ENCODE assay signal across 12 cellular contexts in genomic region chr17:78113804-78114785, GRCh38. TPM values are rescaled to one million over a fixed set of nuclear protein-coding genes. Genes with fewer than 3 reads are reported as not detected.
DNase-seq lines count a peak whose midpoint lies in the region; ATAC-seq, FAIRE-seq and TF ChIP-seq lines count a peak whose summit lies in the region.
"Had no signal": no experiment of that assay in that cellular context is flagged by ENCODE, and none has a peak within 500 bp of the region (broad histone marks: within the 10 kb centered on the region; RNA-seq: fewer than 3 reads in every experiment).

No MANE protein-coding gene starts in this region.

- H3K36me3 ChIP-seq in HepG2 (replicated peaks in 1 of 2; ENCODE audit: control insufficient read depth in 1 of 2, insufficient read depth in 2 of 2, low read length in 2 of 2) = peaks cover 15 to 43% of the 10 kb centered on the region in 2 experiments
- peaks cover 0 to 3% (median 0%) of the 10 kb centered on the region in 4 donors for H3K36me3 ChIP-seq in right lobe of liver
- H3K36me3 ChIP-seq in breast epithelium = no peaks in the 10 kb centered on the region

- TF ChIP-seq CTCF in HepG2 (CRISPR knock-in tag; IDR thresholded peaks at IDR 0.05) (no peak), right lobe of liver (IDR thresholded peaks at IDR 0.05) (no peak), breast epithelium (IDR thresholded peaks at IDR 0.05) (no peak)

- H3K9me3 ChIP-seq in HepG2 (ENCODE audit: low read length) (no peaks in the 10 kb centered on the region), right lobe of liver (no peaks in the 10 kb centered on the region), breast epithelium (no peaks in the 10 kb centered on the region)

- no peaks in the 10 kb centered on the region for H3K79me2 ChIP-seq in HepG2 (ENCODE audit: insufficient read depth, low read length)

- TF ChIP-seq EP300 in HepG2 (IDR thresholded peaks at IDR 0.05; ENCODE audit: low read depth in 2 of 2, low read length in 2 of 2) (no peak), HepG2 (CRISPR knock-in tag; IDR thresholded peaks at IDR 0.05; ENCODE audit: borderline replicate concordance) (no peak)

- H3K27me3 ChIP-seq in HepG2 (ENCODE audit: control insufficient read depth in 1 of 2, insufficient read depth in 2 of 2, low read length in 2 of 2) (no peaks in the 10 kb centered on the region), right lobe of liver (no peaks in the 10 kb centered on the region), breast epithelium (no peaks in the 10 kb centered on the region)

- H3K9me3 Mint-ChIP-seq in activated CD8-positive, alpha-beta T cell treated with anti-CD3 and anti-CD28 coated beads, Interleukin-2, amount 10 ng/mL, durations not matched to agents 7 days and 5 days (ENCODE audit: insufficient read depth) = no peaks in the 10 kb centered on the region

- no peak for FAIRE-seq in HepG2 (lab: Jason Lieb, UNC)

- H3K4me2 ChIP-seq in HepG2 (ENCODE audit: low read depth, low read length) = no peak overlapping the region

- H4K20me1 ChIP-seq in HepG2 (ENCODE audit: insufficient read depth, low read length) = peaks cover 14% of the 10 kb centered on the region; the same call in 1 of the 2 replicates

- intact Hi-C loops in HepG2 (cut with micrococcal nuclease; ENCODE audit: unreplicated experiment) = loop anchor here (5.0 kb wide), 1 partner anchor 73 kb away; the partner anchor contains the start of genes AFMID and TK1
- intact Hi-C loops in right lobe of liver (cut with DNase I) = loop anchor here (5.0 to 10.0 kb wide), 3 partner anchors 53 to 131 kb away; partner anchors contain the start of gene SYNGR2 (in 1 of the 2)
- intact Hi-C loops in left ventricle myocardium superior (cut with micrococcal nuclease) = no loop called here
- intact Hi-C loops in breast epithelium (cut with DNase I; ENCODE audit: low total_unique reads) = loop anchor here (5.0 to 10.0 kb wide), 2 partner anchors 61 to 138 kb away; no protein-coding TSS in a partner anchor

- H3K4me3 ChIP-seq in HepG2 (replicated peaks in 1 of 3; ENCODE audit: insufficient read depth in 1 of 3, low read depth in 2 of 3, low read length in 3 of 3) (no peak overlapping the region), right lobe of liver (no peak overlapping the region), breast epithelium (no peak overlapping the region)

- no peak overlapping the region for H3K9ac ChIP-seq in HepG2 (ENCODE audit: insufficient read depth, low read depth, low read length)

- H3K27ac Mint-ChIP-seq in activated CD8-positive, alpha-beta T cell treated with anti-CD3 and anti-CD28 coated beads, Interleukin-2, amount 10 ng/mL, durations not matched to agents 7 days and 5 days = peak overlapping the region; percentile 82

- 96% methylated on average over 23 of the region's 25 CpGs for WGBS in HepG2 (ENCODE audit: low lambda C conversion rate)
- 76% methylated on average over 12 of the region's 25 CpGs for WGBS in right lobe of liver (ENCODE audit: insufficient coverage, low coverage, low lambda C conversion rate, missing lambda C conversion rate)

- no peak overlapping the region for H3K27ac ChIP-seq in HepG2 (ENCODE audit: extremely low read length, insufficient read depth, low read length)
- H3K27ac ChIP-seq in right lobe of liver = no peak overlapping the region
- no peak overlapping the region for H3K27ac ChIP-seq in breast epithelium

- peaks cover 43% of the 10 kb centered on the region for H3K4me1 Mint-ChIP-seq in activated CD8-positive, alpha-beta T cell treated with anti-CD3 and anti-CD28 coated beads, Interleukin-2, amount 10 ng/mL, durations not matched to agents 7 days and 5 days (ENCODE audit: low read depth)

- CTCF ChIA-PET in HepG2 (lab: Yijun Ruan, JAX; ENCODE audit: low intra/inter-chr PET ratio, low total read pairs) = interaction anchor here (1.1 to 2.5 kb wide), 5 partner anchors 23 to 138 kb away, joined by 3 to 18 read pairs (median 4); no protein-coding TSS in a partner anchor
- CTCF ChIA-PET in activated CD8-positive, alpha-beta T cell treated with anti-CD3 and anti-CD28 coated beads, Interleukin-2, amount 10 ng/mL, durations not matched to agents 7 days and 5 days (lab: Charles Lee) = interaction anchor here (0.6 to 6.3 kb wide), 11 partner anchors 11 to 137 kb away, joined by 3 to 63 read pairs (median 7); partner anchors contain the start of gene TMC8

- DNase-seq in HepG2 (ENCODE audit: low spot score) = no peak
- no peak for DNase-seq in right lobe of liver
- peak; percentile 63 for DNase-seq in activated CD8-positive, alpha-beta T cell treated with anti-CD3 and anti-CD28 coated beads, Interleukin-2, amount 10 ng/mL, durations not matched to agents 7 days and 5 days
- peak; percentile 31 for DNase-seq in left ventricle myocardium superior
- no peak for DNase-seq in NCI-H1436 (lab: John Stamatoyannopoulos, UW)
- no peak for DNase-seq in DMS53 treated with DMSO at 0.1 percent for 48 hours (lab: John Stamatoyannopoulos, UW; ENCODE audit: unreplicated experiment)
- DNase-seq in breast epithelium (ENCODE audit: low spot score in 2 of 2) = no peak
- DNase-seq: activated CD8-positive, alpha-beta memory T cell treated with anti-CD3 and anti-CD28 coated beads, Interleukin-2, amount 50 U/mL, for 48 hours; MM.1S had no signal

- no TSS peak for BruUV-seq in HepG2 (replicated peaks; lab: Mats Ljungman, UMichigan)

- POLR2A ChIA-PET in HepG2 (lab: Yijun Ruan, JAX) = interaction anchor here (1.3 kb wide), 1 partner anchor 26 kb away, joined by 3 read pairs; no protein-coding TSS in a partner anchor
- POLR2A ChIA-PET in activated CD8-positive, alpha-beta T cell treated with anti-CD3 and anti-CD28 coated beads, Interleukin-2, amount 10 ng/mL, durations not matched to agents 7 days and 5 days (lab: Charles Lee) = interaction anchor here (0.6 to 4.6 kb wide), 9 partner anchors 8 to 70 kb away, joined by 3 to 36 read pairs (median 6); partner anchors contain the start of gene TMC8

- no peak for TF ChIP-seq RAD21 in HepG2 (CRISPR knock-in tag; IDR thresholded peaks at IDR 0.05)

- no peak for TF ChIP-seq POLR2A in HepG2 (IDR thresholded peaks at IDR 0.05; ENCODE audit: insufficient read depth in 1 of 2, low read depth in 2 of 2, low read length in 2 of 2)
- TF ChIP-seq POLR2A in right lobe of liver (IDR thresholded peaks at IDR 0.05) = no peak
- TF ChIP-seq POLR2A in breast epithelium (IDR thresholded peaks at IDR 0.05) = no peak

- in situ Hi-C loops in HepG2 (cut with HindIII; ENCODE audit: extremely low pct_ligation_motif_present, low pct_unique_long_range_greater_than_20kb) = loop anchor here (5.0 kb wide), 1 partner anchor 73 kb away; the partner anchor contains the start of genes AFMID and TK1

- H2AFZ ChIP-seq in HepG2 (ENCODE audit: low read length) = no peak overlapping the region

- H3K4me3 Mint-ChIP-seq in activated CD8-positive, alpha-beta T cell treated with anti-CD3 and anti-CD28 coated beads, Interleukin-2, amount 10 ng/mL, durations not matched to agents 7 days and 5 days = peak overlapping the region; percentile 10

- peaks cover 65% of the 10 kb centered on the region for H3K36me3 Mint-ChIP-seq in activated CD8-positive, alpha-beta T cell treated with anti-CD3 and anti-CD28 coated beads, Interleukin-2, amount 10 ng/mL, durations not matched to agents 7 days and 5 days (ENCODE audit: low read depth)

- H3K4me1 ChIP-seq in HepG2 (ENCODE audit: insufficient read depth, low read length) = peaks cover 22% of the 10 kb centered on the region
- no peaks in the 10 kb centered on the region for H3K4me1 ChIP-seq in right lobe of liver
- H3K4me1 ChIP-seq in breast epithelium = no peaks in the 10 kb centered on the region

- ATAC-seq in HepG2 (no peak), right lobe of liver (no peak), left ventricle myocardium superior (no peak), HG03342 (IDR thresholded peaks at IDR 0.05; ENCODE audit: unreplicated experiment) (no peak)
- ATAC-seq in activated CD8-positive, alpha-beta T cell treated with anti-CD3 and anti-CD28 coated beads, Interleukin-2, amount 10 ng/mL, durations not matched to agents 7 days and 5 days = peak; percentile 62

- no peaks in the 10 kb centered on the region for H3K27me3 Mint-ChIP-seq in activated CD8-positive, alpha-beta T cell treated with anti-CD3 and anti-CD28 coated beads, Interleukin-2, amount 10 ng/mL, durations not matched to agents 7 days and 5 days (ENCODE audit: low read depth)

RNA-seq across cellular contexts. Expression of gene TMC6, which starts 14.5 kb away (rescaled TPM):
- 20.4 and 48.4 TPM in 2 replicates for total RNA-seq in HepG2 (2016; rRNA removed; fragmentation: Illumina TruSeq; extraction: Trizol)
- 21.4 and 23.6 TPM in 2 replicates for total RNA-seq in HepG2 (2016; cell fraction: cytosol; rRNA removed; fragmentation: Illumina TruSeq; extraction: Trizol; ENCODE audit: low read depth)
- 19.7 and 47.9 TPM in 2 replicates for total RNA-seq in HepG2 (2016; cell fraction: insoluble cytoplasmic fraction; rRNA removed; fragmentation: Illumina TruSeq; extraction: Trizol)
- 29.0 and 34.4 TPM in 2 replicates for total RNA-seq in HepG2 (2016; cell fraction: membrane; rRNA removed; fragmentation: Illumina TruSeq; extraction: Trizol)
- 47.2 and 55.0 TPM in 2 replicates for total RNA-seq in HepG2 (2016; cell fraction: nucleus; rRNA removed; fragmentation: Illumina TruSeq; extraction: Trizol)
- polyA plus RNA-seq in HepG2 (2011; rRNA removed) = 99.1 and 118 TPM in 2 replicates
- polyA plus RNA-seq in HepG2 (2011; cell fraction: cytosol; rRNA removed) = 42.4 and 70.8 TPM in 2 replicates
- 648 and 982 TPM in 2 replicates for polyA plus RNA-seq in HepG2 (2011; cell fraction: nucleus; rRNA removed)
- polyA plus RNA-seq in HepG2 (2012) = 45.7 and 50.3 TPM in 2 replicates
- polyA plus RNA-seq in HepG2 (2016; cell fraction: cytosol; fragmentation: Illumina TruSeq; extraction: Trizol; ENCODE audit: low read depth) = 8.9 and 10.6 TPM in 2 replicates
- 16.1 and 17.9 TPM in 2 replicates for polyA plus RNA-seq in HepG2 (2016; cell fraction: insoluble cytoplasmic fraction; fragmentation: Illumina TruSeq; extraction: Trizol; ENCODE audit: low read depth)
- 18.2 and 19.0 TPM in 2 replicates for polyA plus RNA-seq in HepG2 (2016; cell fraction: membrane; fragmentation: Illumina TruSeq; extraction: Trizol; ENCODE audit: low read depth)
- 126 and 147 TPM in 2 replicates for polyA plus RNA-seq in HepG2 (2016; cell fraction: nucleus; fragmentation: Illumina TruSeq; extraction: Trizol; ENCODE audit: insufficient read depth, low read depth)
- polyA minus RNA-seq in HepG2 (2011; rRNA and poly(A)+ RNA removed; ENCODE audit: low replicate concordance) = 23.3 and 152 TPM in 2 replicates
- 48.9 and 63.1 TPM in 2 replicates for polyA minus RNA-seq in HepG2 (2011; cell fraction: cytosol; rRNA and poly(A)+ RNA removed)
- 92.6 and 109 TPM in 2 replicates for polyA minus RNA-seq in HepG2 (2011; cell fraction: nucleus; rRNA and poly(A)+ RNA removed)
- total RNA-seq in right lobe of liver = 10 to 100 TPM; 10.9 to 24.7 (median 15.7) TPM
- 100 to 1,000 TPM; 407 to 476 TPM for total RNA-seq in activated CD8-positive, alpha-beta T cell treated with anti-CD3 and anti-CD28 coated beads, Interleukin-2, amount 10 ng/mL, durations not matched to agents 7 days and 5 days
- total RNA-seq in left ventricle myocardium superior = 69.2 TPM
- total RNA-seq in breast epithelium = 10 to 100 TPM; 18.6 to 45.9 (median 28.4) TPM
- total RNA-seq: RPMI7951 had no signal

RNA-seq across cellular contexts. Expression of gene TMC8, which starts 16.5 kb away (rescaled TPM):
- total RNA-seq in HepG2 (2016; rRNA removed; fragmentation: Illumina TruSeq; extraction: Trizol) (0.08 and 0.53 TPM in 2 replicates), right lobe of liver (1 to 10 TPM; 2.4 to 7.2 (median 4.8) TPM), left ventricle myocardium superior (1.5 TPM), breast epithelium (1 to 10 TPM; 4.2 to 9.9 (median 8.8) TPM)
- total RNA-seq in HepG2 (2016; cell fraction: cytosol; rRNA removed; fragmentation: Illumina TruSeq; extraction: Trizol; ENCODE audit: low read depth) = 0.09 and 0.61 TPM in 2 replicates
- 0.04 and 0.65 TPM in 2 replicates for total RNA-seq in HepG2 (2016; cell fraction: insoluble cytoplasmic fraction; rRNA removed; fragmentation: Illumina TruSeq; extraction: Trizol)
- total RNA-seq in HepG2 (2016; cell fraction: membrane; rRNA removed; fragmentation: Illumina TruSeq; extraction: Trizol) = 0.83 TPM in 2 replicates
- total RNA-seq in HepG2 (2016; cell fraction: nucleus; rRNA removed; fragmentation: Illumina TruSeq; extraction: Trizol) = 0.85 and 1.9 TPM in 2 replicates
- 7.8 and 11.1 TPM in 2 replicates for polyA plus RNA-seq in HepG2 (2011; rRNA removed)
- 5.7 and 7.7 TPM in 2 replicates for polyA plus RNA-seq in HepG2 (2011; cell fraction: cytosol; rRNA removed)
- polyA plus RNA-seq in HepG2 (2011; cell fraction: nucleus; rRNA removed) = 35.7 and 61.8 TPM in 2 replicates
- polyA plus RNA-seq in HepG2 (2012) = 5.3 and 8.8 TPM in 2 replicates
- 0.12 TPM in 1 of 2 replicates, not detected in the other for polyA plus RNA-seq in HepG2 (2016; cell fraction: cytosol; fragmentation: Illumina TruSeq; extraction: Trizol; ENCODE audit: low read depth)
- polyA plus RNA-seq in HepG2 (2016; cell fraction: insoluble cytoplasmic fraction; fragmentation: Illumina TruSeq; extraction: Trizol; ENCODE audit: low read depth) = 0.13 and 0.74 TPM in 2 replicates
- polyA plus RNA-seq in HepG2 (2016; cell fraction: membrane; fragmentation: Illumina TruSeq; extraction: Trizol; ENCODE audit: low read depth) = 0.10 and 0.13 TPM in 2 replicates
- 0.76 and 1.7 TPM in 2 replicates for polyA plus RNA-seq in HepG2 (2016; cell fraction: nucleus; fragmentation: Illumina TruSeq; extraction: Trizol; ENCODE audit: insufficient read depth, low read depth)
- 0.51 and 13.2 TPM in 2 replicates for polyA minus RNA-seq in HepG2 (2011; rRNA and poly(A)+ RNA removed; ENCODE audit: low replicate concordance)
- 4.5 and 4.8 TPM in 2 replicates for polyA minus RNA-seq in HepG2 (2011; cell fraction: cytosol; rRNA and poly(A)+ RNA removed)
- 12.2 and 14.3 TPM in 2 replicates for polyA minus RNA-seq in HepG2 (2011; cell fraction: nucleus; rRNA and poly(A)+ RNA removed)
- 100 to 1,000 TPM; 258 to 278 TPM for total RNA-seq in activated CD8-positive, alpha-beta T cell treated with anti-CD3 and anti-CD28 coated beads, Interleukin-2, amount 10 ng/mL, durations not matched to agents 7 days and 5 days
- total RNA-seq: RPMI7951 had no signal

RNA-seq across cellular contexts. Expression of gene C17orf99, which starts 32.1 kb away (rescaled TPM):
- total RNA-seq in HepG2 (2016; rRNA removed; fragmentation: Illumina TruSeq; extraction: Trizol) (0.22 and 1.7 TPM in 2 replicates), right lobe of liver (not detected), left ventricle myocardium superior (not detected), breast epithelium (not detected)
- 0.51 and 0.88 TPM in 2 replicates for total RNA-seq in HepG2 (2016; cell fraction: cytosol; rRNA removed; fragmentation: Illumina TruSeq; extraction: Trizol; ENCODE audit: low read depth)
- total RNA-seq in HepG2 (2016; cell fraction: insoluble cytoplasmic fraction; rRNA removed; fragmentation: Illumina TruSeq; extraction: Trizol) = 0.84 and 0.86 TPM in 2 replicates
- total RNA-seq in HepG2 (2016; cell fraction: membrane; rRNA removed; fragmentation: Illumina TruSeq; extraction: Trizol) = 1.1 and 1.2 TPM in 2 replicates
- total RNA-seq in HepG2 (2016; cell fraction: nucleus; rRNA removed; fragmentation: Illumina TruSeq; extraction: Trizol) = 0.38 and 2.4 TPM in 2 replicates
- 1.9 and 2.8 TPM in 2 replicates for polyA plus RNA-seq in HepG2 (2011; rRNA removed)
- 1.1 and 1.8 TPM in 2 replicates for polyA plus RNA-seq in HepG2 (2011; cell fraction: cytosol; rRNA removed)
- 5.8 and 10.0 TPM in 2 replicates for polyA plus RNA-seq in HepG2 (2011; cell fraction: nucleus; rRNA removed)
- 1.5 and 2.2 TPM in 2 replicates for polyA plus RNA-seq in HepG2 (2012)
- 0.23 and 0.46 TPM in 2 replicates for polyA plus RNA-seq in HepG2 (2016; cell fraction: cytosol; fragmentation: Illumina TruSeq; extraction: Trizol; ENCODE audit: low read depth)
- 0.60 TPM in 1 of 2 replicates, not detected in the other for polyA plus RNA-seq in HepG2 (2016; cell fraction: insoluble cytoplasmic fraction; fragmentation: Illumina TruSeq; extraction: Trizol; ENCODE audit: low read depth)
- polyA plus RNA-seq in HepG2 (2016; cell fraction: membrane; fragmentation: Illumina TruSeq; extraction: Trizol; ENCODE audit: low read depth) = 0.59 and 1.1 TPM in 2 replicates
- polyA plus RNA-seq in HepG2 (2016; cell fraction: nucleus; fragmentation: Illumina TruSeq; extraction: Trizol; ENCODE audit: insufficient read depth, low read depth) = 2.4 and 2.9 TPM in 2 replicates
- polyA minus RNA-seq in HepG2 (2011; rRNA and poly(A)+ RNA removed; ENCODE audit: low replicate concordance) = 0.72 TPM in 1 of 2 replicates, not detected in the other
- polyA minus RNA-seq in HepG2 (2011; cell fraction: cytosol; rRNA and poly(A)+ RNA removed) = not detected in 2 replicates
- polyA minus RNA-seq in HepG2 (2011; cell fraction: nucleus; rRNA and poly(A)+ RNA removed) = 1.5 and 3.1 TPM in 2 replicates
- not detected for total RNA-seq in activated CD8-positive, alpha-beta T cell treated with anti-CD3 and anti-CD28 coated beads, Interleukin-2, amount 10 ng/mL, durations not matched to agents 7 days and 5 days
- total RNA-seq: omental fat pad, RPMI7951 had no signal

RNA-seq across cellular contexts. Expression of gene SYNGR2, which starts 54.3 kb away (rescaled TPM):
- total RNA-seq in HepG2 (2016; rRNA removed; fragmentation: Illumina TruSeq; extraction: Trizol) = 28.7 and 46.7 TPM in 2 replicates
- 15.8 and 18.7 TPM in 2 replicates for total RNA-seq in HepG2 (2016; cell fraction: cytosol; rRNA removed; fragmentation: Illumina TruSeq; extraction: Trizol; ENCODE audit: low read depth)
- total RNA-seq in HepG2 (2016; cell fraction: insoluble cytoplasmic fraction; rRNA removed; fragmentation: Illumina TruSeq; extraction: Trizol) = 21.7 and 51.0 TPM in 2 replicates
- 31.9 and 34.8 TPM in 2 replicates for total RNA-seq in HepG2 (2016; cell fraction: membrane; rRNA removed; fragmentation: Illumina TruSeq; extraction: Trizol)
- total RNA-seq in HepG2 (2016; cell fraction: nucleus; rRNA removed; fragmentation: Illumina TruSeq; extraction: Trizol) = 43.0 and 51.6 TPM in 2 replicates
- 170 and 192 TPM in 2 replicates for polyA plus RNA-seq in HepG2 (2011; rRNA removed)
- polyA plus RNA-seq in HepG2 (2011; cell fraction: cytosol; rRNA removed) = 200 and 244 TPM in 2 replicates
- polyA plus RNA-seq in HepG2 (2011; cell fraction: nucleus; rRNA removed) = 116 and 129 TPM in 2 replicates
- 52.7 and 59.2 TPM in 2 replicates for polyA plus RNA-seq in HepG2 (2012)
- polyA plus RNA-seq in HepG2 (2016; cell fraction: cytosol; fragmentation: Illumina TruSeq; extraction: Trizol; ENCODE audit: low read depth) = 35.1 and 40.6 TPM in 2 replicates
- polyA plus RNA-seq in HepG2 (2016; cell fraction: insoluble cytoplasmic fraction; fragmentation: Illumina TruSeq; extraction: Trizol; ENCODE audit: low read depth) = 52.5 and 60.0 TPM in 2 replicates
- 62.1 and 68.8 TPM in 2 replicates for polyA plus RNA-seq in HepG2 (2016; cell fraction: membrane; fragmentation: Illumina TruSeq; extraction: Trizol; ENCODE audit: low read depth)
- polyA plus RNA-seq in HepG2 (2016; cell fraction: nucleus; fragmentation: Illumina TruSeq; extraction: Trizol; ENCODE audit: insufficient read depth, low read depth) = 160 and 166 TPM in 2 replicates
- polyA minus RNA-seq in HepG2 (2011; rRNA and poly(A)+ RNA removed; ENCODE audit: low replicate concordance) = 231 and 401 TPM in 2 replicates
- polyA minus RNA-seq in HepG2 (2011; cell fraction: cytosol; rRNA and poly(A)+ RNA removed) = 73.3 and 75.3 TPM in 2 replicates
- polyA minus RNA-seq in HepG2 (2011; cell fraction: nucleus; rRNA and poly(A)+ RNA removed) = 23.0 and 28.7 TPM in 2 replicates
- total RNA-seq in right lobe of liver = 10 to 100 TPM; 43.3 to 55.8 (median 50.4) TPM
- 10 to 100 TPM; 41.1 to 44.3 TPM for total RNA-seq in activated CD8-positive, alpha-beta T cell treated with anti-CD3 and anti-CD28 coated beads, Interleukin-2, amount 10 ng/mL, durations not matched to agents 7 days and 5 days
- 120 TPM for total RNA-seq in left ventricle myocardium superior
- total RNA-seq in breast epithelium = 10 to 100 TPM; 37.8 to 69.5 (median 64.2) TPM

Comparison
In these comparisons a context has a peak if more than half of its experiments do, and no peak if none do; other contexts are left out.
1. DNase-seq: peak in activated CD8-positive, alpha-beta T cell treated with anti-CD3 and anti-CD28 coated beads, Interleukin-2, amount 10 ng/mL, durations not matched to agents 7 days and 5 days (single experiment) and left ventricle myocardium superior (single experiment); none in HepG2 (single experiment), right lobe of liver (0 of 3), NCI-H1436 (single experiment), DMS53 treated with DMSO at 0.1 percent for 48 hours (single experiment) and breast epithelium (0 of 2).
2. RNA of gene TMC8, which starts 16.5 kb away (total RNA-seq): 258 to 278 TPM in activated CD8-positive, alpha-beta T cell treated with anti-CD3 and anti-CD28 coated beads, Interleukin-2, amount 10 ng/mL, durations not matched to agents 7 days and 5 days; 4.2 to 9.9 TPM in breast epithelium, 2.4 to 7.2 TPM in right lobe of liver, 1.5 TPM in left ventricle myocardium superior (single experiment) and 0.04 to 1.9 TPM in HepG2; every median in the first group is over 10 times any median in the second.